Comparison of ENCODE assay signal across 8 cellular contexts in genomic region chr1:110087812-110088738, GRCh38. TPM values are rescaled to one million over a fixed set of nuclear protein-coding genes. Genes with fewer than 3 reads are reported as not detected.
DNase-seq lines count a peak whose midpoint lies in the region; ATAC-seq, FAIRE-seq and TF ChIP-seq lines count a peak whose summit lies in the region.

No MANE protein-coding gene starts in this region.

- CTCF ChIA-PET in PC-9 (lab: Charles Lee) = interaction anchor here (0.5 to 2.8 kb wide), 13 partner anchors 10 to 224 kb away, joined by 3 to 30 read pairs (median 4); partner anchors contain the start of gene SLC6A17

- in situ Hi-C loops in KBM-7 (cut with MboI; ENCODE audit: low pct_unique_long_range_greater_than_20kb, low sequenced_read_pairs) = no loop called here

- H4K20me1 ChIP-seq in PC-9 (ENCODE audit: insufficient read depth) = no peaks in the 10 kb centered on the region

- peak; percentile 58 for DNase-seq in KBM-7
- peak; percentile 47 to 60 for DNase-seq in PC-9
- peak; percentile 44 to 78 (median 67) for DNase-seq in adrenal gland
- DNase-seq in right cardiac atrium = no peak
- peak; percentile 70 for DNase-seq in small intestine

- ATAC-seq in GM18907 (IDR thresholded peaks at IDR 0.05; ENCODE audit: unreplicated experiment) (peak; percentile 53), right cardiac atrium (peak; percentile 58 to 68), HG03025 (IDR thresholded peaks at IDR 0.05; ENCODE audit: low FRiP score, unreplicated experiment) (no peak)

- H3K9me2 ChIP-seq in PC-9 (ENCODE audit: insufficient read depth) = no peaks in the 10 kb centered on the region

- no peak overlapping the region for H2AFZ ChIP-seq in PC-9

- 48 to 54% (median 52%) methylated on average over 12 to 15 of the region's 15 CpGs for WGBS in adrenal gland, 4 donors
- WGBS in right cardiac atrium = 54% methylated on average over 15 of the region's 15 CpGs
- WGBS in small intestine, 3 donors = 45 to 51% (median 46%) methylated on average over 15 of the region's 15 CpGs

- H3K4me3 ChIP-seq in PC-9 (no peak overlapping the region), adrenal gland (no peak overlapping the region), right cardiac atrium (ENCODE audit: low read length) (no peak overlapping the region), small intestine (ENCODE audit: low read depth in 1 of 2, low read length in 2 of 2) (no peak overlapping the region)

- H3K27me3 ChIP-seq in PC-9 (ENCODE audit: insufficient read depth, low read depth) (no peaks in the 10 kb centered on the region), adrenal gland (no peaks in the 10 kb centered on the region), right cardiac atrium (ENCODE audit: control insufficient read depth, insufficient read depth) (no peaks in the 10 kb centered on the region), small intestine (ENCODE audit: control insufficient read depth in 2 of 2, insufficient read depth in 2 of 2, low read length in 2 of 2) (no peaks in the 10 kb centered on the region)

- no peaks in the 10 kb centered on the region for H3K79me2 ChIP-seq in PC-9 (ENCODE audit: low read depth)

- H3K4me1 ChIP-seq in PC-9 (replicated peaks; ENCODE audit: insufficient read depth) = peaks cover 76% of the 10 kb centered on the region
- H3K4me1 ChIP-seq in adrenal gland (replicated peaks in 1 of 2) = peaks cover 0 to 10% of the 10 kb centered on the region in 2 donors
- no peaks in the 10 kb centered on the region for H3K4me1 ChIP-seq in right cardiac atrium (ENCODE audit: control insufficient read depth, insufficient read depth, low read length)
- H3K4me1 ChIP-seq in small intestine (ENCODE audit: control insufficient read depth in 2 of 2, insufficient read depth in 1 of 2, low read depth in 1 of 2, low read length in 1 of 2) = no peaks in the 10 kb centered on the region

- TF ChIP-seq POLR2A in adrenal gland (IDR thresholded peaks at IDR 0.05) = no peak

- H3K36me3 ChIP-seq in PC-9 (ENCODE audit: low read depth) (no peaks in the 10 kb centered on the region), adrenal gland (replicated peaks in 1 of 2) (no peaks in the 10 kb centered on the region), small intestine (ENCODE audit: control insufficient read depth in 2 of 2, insufficient read depth in 2 of 2, low read length in 2 of 2) (no peaks in the 10 kb centered on the region)

- no peak for FAIRE-seq in small intestine (lab: Jason Lieb, UNC)

- TF ChIP-seq CTCF in C4-2B (conservative IDR thresholded peaks at IDR 0.05) = peak; percentile 83
- TF ChIP-seq CTCF in PC-9 (conservative IDR thresholded peaks at IDR 0.05) = peak; percentile 95
- TF ChIP-seq CTCF in adrenal gland (IDR thresholded peaks at IDR 0.05) = peak; percentile 63 to 77 (median 72)

- H3K27ac ChIP-seq in C4-2B = no peak overlapping the region
- peak overlapping the region; percentile 65 for H3K27ac ChIP-seq in PC-9
- no peak overlapping the region for H3K27ac ChIP-seq in adrenal gland
- no peak overlapping the region for H3K27ac ChIP-seq in right cardiac atrium (ENCODE audit: low read length)
- H3K27ac ChIP-seq in small intestine (ENCODE audit: low read depth in 1 of 2, low read length in 1 of 2) = no peak overlapping the region

- intact Hi-C loops in PC-9 (cut with micrococcal nuclease; ENCODE audit: unreplicated experiment) = loop anchor here (1.0 to 2.0 kb wide), 2 partner anchors 10 to 19 kb away; no protein-coding TSS in a partner anchor
- intact Hi-C loops in adrenal gland (cut with DNase I) = no loop called here
- intact Hi-C loops in right cardiac atrium (cut with DNase I) = no loop called here

- no TSS peak for BruUV-seq in PC-9 (replicated peaks; lab: Mats Ljungman, UMichigan)

- POLR2A ChIA-PET in PC-9 (lab: Charles Lee; ENCODE audit: unreplicated experiment) = interaction anchor here (0.6 kb wide), 1 partner anchor 11 kb away, joined by 4 read pairs; no protein-coding TSS in a partner anchor

- peak overlapping the region; percentile 57 for H3K4me2 ChIP-seq in PC-9

- H3K9me3 ChIP-seq in PC-9 (ENCODE audit: insufficient read depth, low read depth) (no peaks in the 10 kb centered on the region), adrenal gland (replicated peaks in 1 of 3) (no peaks in the 10 kb centered on the region), right cardiac atrium (ENCODE audit: control insufficient read depth, low read length) (no peaks in the 10 kb centered on the region), small intestine (ENCODE audit: control insufficient read depth, low read depth) (no peaks in the 10 kb centered on the region)

- peaks cover 59% of the 10 kb centered on the region for H3F3A ChIP-seq in PC-9 (ENCODE audit: insufficient read depth, low read depth)

RNA-seq across cellular contexts. Expression of gene ALX3, which starts 17.6 kb away (rescaled TPM):
- total RNA-seq in PC-9 (2021) (not detected in 2 replicates), adrenal gland (not detected), right cardiac atrium (not detected)
- polyA plus RNA-seq in adrenal gland (under 1 TPM in 1 of 3 donors, not detected in 2; 0.07 TPM), right cardiac atrium (0.07 TPM), small intestine (under 1 TPM in 1 of 3 donors, not detected in 2; 0.09 TPM)

RNA-seq across cellular contexts. Expression of gene UBL4B, which starts 24.2 kb away (rescaled TPM):
- total RNA-seq in PC-9 (2021) (0.24 and 0.28 TPM in 2 replicates), adrenal gland (under 1 TPM in 1 of 8 donors, not detected in 7; 0.18 TPM), right cardiac atrium (not detected)
- polyA plus RNA-seq in adrenal gland (under 1 TPM in 2 of 3 donors, not detected in 1; 0.13 to 0.24 TPM), right cardiac atrium (not detected), small intestine (not detected)

RNA-seq across cellular contexts. Expression of gene STRIP1, which starts 53.7 kb away (rescaled TPM):
- total RNA-seq in PC-9 (2021) = 32.1 and 36.5 TPM in 2 replicates
- 10 to 100 TPM; 25.0 to 45.7 (median 33.7) TPM for total RNA-seq in adrenal gland
- polyA plus RNA-seq in adrenal gland = 10 to 100 TPM; 22.3 to 22.5 (median 22.3) TPM
- 10 to 100 TPM; 17.9 to 20.5 (median 18.8) TPM for total RNA-seq in right cardiac atrium
- polyA plus RNA-seq in right cardiac atrium = 10.8 TPM
- polyA plus RNA-seq in small intestine = 10 to 100 TPM; 15.1 to 18.3 (median 18.3) TPM

Comparison
In these comparisons a context has a peak if more than half of its experiments do, and no peak if none do; other contexts are left out.
1. DNase-seq: peak in KBM-7 (single experiment), PC-9 (2 of 2), adrenal gland (7 of 7) and small intestine (single experiment); none in right cardiac atrium (0 of 3).
2. Peak in every context shown above with its lines, with median percentiles within 50 percentile points of each other: CTCF ChIP-seq.